In the genomic region with DNA sequence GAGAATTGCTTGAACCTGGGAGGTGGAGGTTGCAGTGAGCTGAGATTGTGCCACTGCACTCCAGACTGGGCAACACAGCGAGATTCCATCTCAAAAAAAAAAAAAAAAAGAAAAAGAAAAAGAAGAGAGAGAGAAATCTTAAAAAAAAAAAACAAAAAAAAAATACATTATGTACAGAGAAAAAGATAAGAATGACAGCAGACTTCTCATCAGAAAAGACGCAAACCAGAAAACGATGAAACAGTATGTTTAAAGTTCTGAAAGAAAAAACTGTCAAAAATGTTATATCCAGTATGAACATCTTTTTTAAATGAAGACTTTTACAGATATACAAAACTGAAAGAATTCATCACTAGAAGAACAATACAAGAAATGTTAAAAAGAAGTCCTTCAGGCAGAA, we compare ENCODE assay signal across 36 cellular contexts.
A peak's percentile ranks its signal among the peaks of the same experiment; 100 is the strongest.
DNase-seq lines count a peak whose midpoint lies in the region; ATAC-seq, FAIRE-seq and TF ChIP-seq lines count a peak whose summit lies in the region.
"Had no signal": no experiment of that assay in that cellular context is flagged by ENCODE, and none has a peak within 500 bp of the region (broad histone marks: within the 10 kb centered on the region; RNA-seq: fewer than 3 reads in every experiment).

No MANE protein-coding gene starts in this region.

- no peaks in the 10 kb centered on the region for H3K27me3 Mint-ChIP-seq in activated T-cell treated with anti-CD3 and anti-CD28 coated beads, Interleukin-2, amount 50 U/mL, for 72 hours (ENCODE audit: low read depth)
- H3K27me3 Mint-ChIP-seq in immature natural killer cell (ENCODE audit: low read depth in 3 of 3), result no peaks in the 10 kb centered on the region
- H3K27me3 Mint-ChIP-seq: B cell; CD4-positive, alpha-beta memory T cell; CD4-positive, alpha-beta T cell; CD4-positive, CD25-positive, alpha-beta regulatory T cell; CD8-positive, alpha-beta memory T cell had no signal

- CTCF ChIA-PET in HepG2 (lab: Yijun Ruan, JAX; ENCODE audit: low intra/inter-chr PET ratio, low total read pairs) (no interaction called here), K562 (lab: Yijun Ruan, JAX; ENCODE audit: low intra/inter-chr PET ratio) (no interaction called here)

- no peak for ATAC-seq in HepG2
- ATAC-seq in right lobe of liver, result no peak
- no peak for ATAC-seq in K562
- no peak for ATAC-seq in foreskin keratinocyte
- no peak for ATAC-seq in activated T-cell treated with anti-CD3 and anti-CD28 coated beads, Interleukin-2, amount 50 U/mL, for 72 hours (replicated peaks in 1 of 2)
- ATAC-seq: A549; CD8-positive, alpha-beta T cell had no signal

- WGBS in HepG2 (ENCODE audit: low lambda C conversion rate), result 97% methylated on average over 3 of the region's 3 CpGs
- WGBS in right lobe of liver (ENCODE audit: insufficient coverage, low coverage, low lambda C conversion rate, missing lambda C conversion rate), result 96% methylated on average over 2 of the region's 3 CpGs
- WGBS in K562 (ENCODE audit: insufficient coverage, low coverage, missing lambda C conversion rate), result 89% methylated on average over 2 of the region's 3 CpGs

- H3K36me3 Mint-ChIP-seq in activated T-cell treated with anti-CD3 and anti-CD28 coated beads, Interleukin-2, amount 50 U/mL, for 72 hours (ENCODE audit: insufficient read depth in 2 of 2), result peaks cover 4 to 27% of the 10 kb centered on the region in 2 donors
- peaks cover 18 to 51% (median 19%) of the 10 kb centered on the region in 3 donors for H3K36me3 Mint-ChIP-seq in immature natural killer cell

- DNase-seq in HepG2 (ENCODE audit: low spot score) (no peak), right lobe of liver (no peak), K562 (ENCODE audit: extremely low read depth in 1 of 4, low spot score in 3 of 4) (no peak), foreskin keratinocyte (no peak), immature natural killer cell (no peak)
- DNase-seq in activated T-cell treated with anti-CD3 and anti-CD28 coated beads, Interleukin-2, amount 50 U/mL, for 72 hours, result no peak
- DNase-seq: 8988T; ACHN; AML-193; BE2C; C1 segment of cervical spinal cord; Caco-2; Calu3; CD4-positive, alpha-beta memory T cell; CD4-positive, alpha-beta T cell; CD4-positive, CD25-positive, alpha-beta regulatory T cell; CD8-positive, alpha-beta memory T cell; CD8-positive, alpha-beta T cell; COR-L47; DMS 273 treated with DMSO at 0.1 percent for 48 hours; DMS153; DMS53; DMS79; DMS79 treated with DMSO at 0.1 percent for 48 hours; DND-41; EL had no signal

- in situ Hi-C loops in HepG2 (cut with HindIII; ENCODE audit: extremely low pct_ligation_motif_present, low pct_unique_long_range_greater_than_20kb), result no loop called here
- in situ Hi-C loops in K562 (cut with MboI), result no loop called here

- TF ChIP-seq EP300 in HepG2 (IDR thresholded peaks at IDR 0.05; ENCODE audit: low read depth in 2 of 2, low read length in 2 of 2) (no peak), HepG2 (CRISPR knock-in tag; IDR thresholded peaks at IDR 0.05; ENCODE audit: borderline replicate concordance) (no peak), K562 (IDR thresholded peaks at IDR 0.05; ENCODE audit: low read length) (no peak)

- TF ChIP-seq CTCF in HepG2 (CRISPR knock-in tag; IDR thresholded peaks at IDR 0.05) (no peak), right lobe of liver (IDR thresholded peaks at IDR 0.05) (no peak), K562 (IDR thresholded peaks at IDR 0.05 in 2 of 3, conservative IDR thresholded peaks at IDR 0.05 in 1 of 3; ENCODE audit: insufficient read depth in 2 of 3, low read depth in 1 of 3, low read length in 3 of 3) (no peak), foreskin keratinocyte (conservative IDR thresholded peaks at IDR 0.05) (no peak)

- H3K4me2 ChIP-seq in HepG2 (ENCODE audit: low read depth, low read length) (no peak overlapping the region), K562 (ENCODE audit: insufficient read depth, low read length) (no peak overlapping the region)
- H3K4me2 ChIP-seq: A549; BLaER1; BLaER1 treated with 17β-estradiol and CSF1 and Interleukin-3, amounts not matched to agents 10 nM and 100 nM had no signal

- H3K27me3 ChIP-seq in HepG2 (ENCODE audit: control insufficient read depth in 1 of 2, insufficient read depth in 2 of 2, low read length in 2 of 2) (no peaks in the 10 kb centered on the region), right lobe of liver (no peaks in the 10 kb centered on the region), K562 (ENCODE audit: control insufficient read depth in 2 of 2, insufficient read depth in 2 of 2, low read length in 2 of 2) (no peaks in the 10 kb centered on the region), foreskin keratinocyte (no peaks in the 10 kb centered on the region)
- H3K27me3 ChIP-seq: BE2C; BLaER1; BLaER1 treated with 17β-estradiol and CSF1 and Interleukin-3, amounts not matched to agents 10 nM and 100 nM had no signal

- H3K4me1 ChIP-seq in HepG2 (ENCODE audit: insufficient read depth, low read length) (no peaks in the 10 kb centered on the region), right lobe of liver (no peaks in the 10 kb centered on the region), K562 (replicated peaks in 1 of 2; ENCODE audit: control insufficient read depth in 2 of 2, insufficient read depth in 2 of 2, low read length in 2 of 2) (peaks cover 0 to 6% of the 10 kb centered on the region in 2 experiments; a peak in 3 of 5 replicates), foreskin keratinocyte (no peaks in the 10 kb centered on the region)
- H3K4me1 ChIP-seq: A549; BE2C; BLaER1; BLaER1 treated with 17β-estradiol and CSF1 and Interleukin-3, amounts not matched to agents 10 nM and 100 nM; Caco-2 had no signal

- no peak overlapping the region for H3K9ac ChIP-seq in HepG2 (ENCODE audit: insufficient read depth, low read depth, low read length)
- no peak overlapping the region for H3K9ac ChIP-seq in K562 (ENCODE audit: insufficient read depth in 1 of 2, low read depth in 2 of 2, low read length in 2 of 2)
- H3K9ac ChIP-seq: BLaER1; BLaER1 treated with 17β-estradiol and CSF1 and Interleukin-3, amounts not matched to agents 10 nM and 100 nM had no signal

- H3K27ac Mint-ChIP-seq in activated T-cell treated with anti-CD3 and anti-CD28 coated beads, Interleukin-2, amount 50 U/mL, for 72 hours, result no peak overlapping the region
- no peak overlapping the region for H3K27ac Mint-ChIP-seq in immature natural killer cell
- H3K27ac Mint-ChIP-seq: B cell; CD14-positive monocyte; CD4-positive, alpha-beta memory T cell; CD4-positive, alpha-beta T cell; CD4-positive, CD25-positive, alpha-beta regulatory T cell; CD8-positive, alpha-beta T cell had no signal

- POLR2A ChIA-PET in HepG2 (lab: Yijun Ruan, JAX) (no interaction called here), K562 (lab: Yijun Ruan, JAX) (no interaction called here)

- H4K20me1 ChIP-seq in HepG2 (ENCODE audit: insufficient read depth, low read length), result no peaks in the 10 kb centered on the region
- no peaks in the 10 kb centered on the region for H4K20me1 ChIP-seq in K562 (replicated peaks; ENCODE audit: control insufficient read depth, insufficient read depth, low read length)
- H4K20me1 ChIP-seq: BLaER1; BLaER1 treated with 17β-estradiol and CSF1 and Interleukin-3, amounts not matched to agents 10 nM and 100 nM had no signal

- no peaks in the 10 kb centered on the region for H3K4me1 Mint-ChIP-seq in activated T-cell treated with anti-CD3 and anti-CD28 coated beads, Interleukin-2, amount 50 U/mL, for 72 hours (ENCODE audit: low read depth)
- no peaks in the 10 kb centered on the region for H3K4me1 Mint-ChIP-seq in immature natural killer cell
- H3K4me1 Mint-ChIP-seq: B cell; CD14-positive monocyte; CD4-positive, alpha-beta memory T cell; CD8-positive, alpha-beta memory T cell had no signal

- no peaks in the 10 kb centered on the region for H3K9me3 ChIP-seq in HepG2 (ENCODE audit: low read length)
- no peaks in the 10 kb centered on the region for H3K9me3 ChIP-seq in right lobe of liver
- peaks cover 3% of the 10 kb centered on the region for H3K9me3 ChIP-seq in K562 (replicated peaks; ENCODE audit: control insufficient read depth, insufficient read depth, low read depth, low read length)
- H3K9me3 ChIP-seq: BE2C had no signal

- H3K4me3 ChIP-seq in HepG2 (replicated peaks in 1 of 3; ENCODE audit: insufficient read depth in 1 of 3, low read depth in 2 of 3, low read length in 3 of 3) (no peak overlapping the region), right lobe of liver (no peak overlapping the region), K562 (no peak overlapping the region)
- H3K4me3 ChIP-seq: A549; BLaER1; BLaER1 treated with 17β-estradiol and CSF1 and Interleukin-3, amounts not matched to agents 10 nM and 100 nM had no signal

- H3K4me3 Mint-ChIP-seq in activated T-cell treated with anti-CD3 and anti-CD28 coated beads, Interleukin-2, amount 50 U/mL, for 72 hours, result no peak overlapping the region
- no peak overlapping the region for H3K4me3 Mint-ChIP-seq in immature natural killer cell
- H3K4me3 Mint-ChIP-seq: B cell; CD14-positive monocyte; CD4-positive, alpha-beta memory T cell; CD4-positive, alpha-beta T cell; CD4-positive, CD25-positive, alpha-beta regulatory T cell; CD8-positive, alpha-beta memory T cell; CD8-positive, alpha-beta T cell had no signal

- no peaks in the 10 kb centered on the region for H3K79me2 ChIP-seq in HepG2 (ENCODE audit: insufficient read depth, low read length)
- no peaks in the 10 kb centered on the region for H3K79me2 ChIP-seq in K562 (ENCODE audit: control insufficient read depth, insufficient read depth, low read length)

- H3K36me3 ChIP-seq in HepG2 (replicated peaks in 1 of 2; ENCODE audit: control insufficient read depth in 1 of 2, insufficient read depth in 2 of 2, low read length in 2 of 2) (peaks cover 0 to 9% of the 10 kb centered on the region in 2 experiments; a peak in 3 of 5 replicates), right lobe of liver (peaks cover 0 to 8% (median 1%) of the 10 kb centered on the region in 4 donors), K562 (ENCODE audit: control insufficient read depth, insufficient read depth, low read length) (peaks cover 22% of the 10 kb centered on the region)
- H3K36me3 ChIP-seq: BE2C had no signal

- H3K9me3 Mint-ChIP-seq in activated T-cell treated with anti-CD3 and anti-CD28 coated beads, Interleukin-2, amount 50 U/mL, for 72 hours, result no peaks in the 10 kb centered on the region
- peaks cover 0 to 3% (median 0%) of the 10 kb centered on the region in 6 donors for H3K9me3 Mint-ChIP-seq in immature natural killer cell
- H3K9me3 Mint-ChIP-seq: CD4-positive, alpha-beta T cell had no signal

- intact Hi-C loops in HepG2 (cut with micrococcal nuclease; ENCODE audit: unreplicated experiment) (no loop called here), right lobe of liver (cut with DNase I) (no loop called here), K562 (cut with micrococcal nuclease) (no loop called here)

- FAIRE-seq in HepG2 (lab: Jason Lieb, UNC), result no peak
- FAIRE-seq in G401.6 (lab: Jason Lieb, UNC), result peak; percentile 58
- FAIRE-seq in TTC549 (lab: Jason Lieb, UNC), result peak; percentile 40
- FAIRE-seq in K562 (lab: Jason Lieb, UNC), result no peak
- FAIRE-seq: A549, D721Med had no signal

- TF ChIP-seq RAD21 in HepG2 (CRISPR knock-in tag; IDR thresholded peaks at IDR 0.05) (no peak), K562 (CRISPR knock-in tag; conservative IDR thresholded peaks at IDR 0.05 in 1 of 2, IDR thresholded peaks at IDR 0.05 in 1 of 2) (no peak)

- H2AFZ ChIP-seq in HepG2 (ENCODE audit: low read length) (no peak overlapping the region), K562 (ENCODE audit: low read depth, low read length) (no peak overlapping the region)

- H3K9me1 ChIP-seq in K562 (ENCODE audit: control insufficient read depth, insufficient read depth, low read length), result no peaks in the 10 kb centered on the region

- TF ChIP-seq POLR2A in HepG2 (IDR thresholded peaks at IDR 0.05; ENCODE audit: insufficient read depth in 1 of 2, low read depth in 2 of 2, low read length in 2 of 2) (no peak), right lobe of liver (IDR thresholded peaks at IDR 0.05) (no peak), K562 (conservative IDR thresholded peaks at IDR 0.05) (no peak)

- no peak overlapping the region for H3K27ac ChIP-seq in HepG2 (ENCODE audit: extremely low read length, insufficient read depth, low read length)
- H3K27ac ChIP-seq in right lobe of liver, result no peak overlapping the region
- H3K27ac ChIP-seq in K562 (ENCODE audit: extremely low read depth, low read depth, low read length), result no peak overlapping the region
- no peak overlapping the region for H3K27ac ChIP-seq in foreskin keratinocyte
- H3K27ac ChIP-seq: 22Rv1; A549; BLaER1; BLaER1 treated with 17β-estradiol and CSF1 and Interleukin-3, amounts not matched to agents 10 nM and 100 nM; C4-2B had no signal

- BruUV-seq in HepG2 (replicated peaks; lab: Mats Ljungman, UMichigan), result no TSS peak
- no TSS peak for BruUV-seq in K562 (replicated peaks; lab: Mats Ljungman, UMichigan)

Comparison
In these comparisons a context has a peak if more than half of its experiments do, and no peak if none do; other contexts are left out.
1. Of the 241 proteins assayed by ChIP-seq in both HepG2 and K562: peak only in HepG2: none; only in K562: CC2D1A, TRIM24 and ZNF512; in both: none; in neither: 238.